ENCODE assay signal across 9 cellular contexts in genomic region chr17:63433746-63434591, GRCh38. TPM values are rescaled to one million over a fixed set of nuclear protein-coding genes. Genes with fewer than 3 reads are reported as not detected.
DNase-seq lines count a peak whose midpoint lies in the region; ATAC-seq and TF ChIP-seq lines count a peak whose summit lies in the region.
"Had no signal": no experiment of that assay in that cellular context is flagged by ENCODE, and none has a peak within 500 bp of the region (broad histone marks: within the 10 kb centered on the region; RNA-seq: fewer than 3 reads in every experiment).

No MANE protein-coding gene starts in this region.

- peaks cover 8 to 35% (median 28%) of the 10 kb centered on the region in 4 donors for H3K4me1 Mint-ChIP-seq in naive thymus-derived CD8-positive, alpha-beta T cell

- peak overlapping the region in 3 of 10 donors; percentile 34 to 59 (median 47) for H3K27ac Mint-ChIP-seq in naive thymus-derived CD8-positive, alpha-beta T cell

- peak overlapping the region in 3 of 10 donors; percentile 17 to 65 (median 19) for H3K4me3 Mint-ChIP-seq in naive thymus-derived CD8-positive, alpha-beta T cell

- TF ChIP-seq CTCF in AG04449 (IDR thresholded peaks at IDR 0.05; ENCODE audit: insufficient read depth, low read length, missing control alignments) (no peak), Loucy (conservative IDR thresholded peaks at IDR 0.05; ENCODE audit: low read length) (no peak)

- no peaks in the 10 kb centered on the region for H3K79me2 ChIP-seq in Loucy (ENCODE audit: insufficient read depth, low read length)

- no peaks in the 10 kb centered on the region for H4K20me1 ChIP-seq in Loucy (ENCODE audit: insufficient read depth, low read length, poor library complexity, severe bottlenecking)

- no peaks in the 10 kb centered on the region for H3K9me3 Mint-ChIP-seq in naive thymus-derived CD8-positive, alpha-beta T cell
- H3K9me3 Mint-ChIP-seq: stimulated activated naive CD8-positive, alpha-beta T cell treated with anti-CD3 and anti-CD28 coated beads, Interleukin-15, Interleukin-2, amounts not matched to agents 100 ng/mL and 50 ng/mL, for 24 hours had no signal

- POLR2A ChIA-PET in AG04449 (lab: Yijun Ruan, JAX), result interaction anchor here (0.8 to 1.3 kb wide), 4 partner anchors 27 to 188 kb away, joined by 3 to 5 read pairs (median 4); partner anchors contain the start of genes MAP3K3 and TACO1
- POLR2A ChIA-PET in naive thymus-derived CD8-positive, alpha-beta T cell (lab: Charles Lee), result interaction anchor here (1.1 to 1.6 kb wide), 3 partner anchors 8 to 261 kb away, joined by 3 to 6 read pairs (median 3); no protein-coding TSS in a partner anchor

- no peak for ATAC-seq in GM19467 (IDR thresholded peaks at IDR 0.05; ENCODE audit: unreplicated experiment)
- ATAC-seq in naive thymus-derived CD8-positive, alpha-beta T cell, result no peak

- H3K27me3 ChIP-seq in Loucy (ENCODE audit: insufficient read depth, low read length, poor library complexity, severe bottlenecking) (no peaks in the 10 kb centered on the region), mucosa of rectum (ENCODE audit: control insufficient read depth in 2 of 2, insufficient read depth in 2 of 2, low read length in 2 of 2) (no peaks in the 10 kb centered on the region)

- H3K27ac ChIP-seq in cingulate gyrus (ENCODE audit: low read depth, low read length) (peak overlapping the region; percentile 10), mucosa of rectum (ENCODE audit: low read depth in 2 of 2, low read length in 2 of 2) (peak overlapping the region; percentile 42 to 76)

- CTCF ChIA-PET in AG04449 (lab: Yijun Ruan, JAX), result interaction anchor here (0.8 to 15.7 kb wide), 7 partner anchors 8 to 176 kb away, joined by 3 to 398 read pairs (median 24); partner anchors contain the start of genes ACE and CYB561

- H3K9ac ChIP-seq in Loucy (ENCODE audit: low read depth, low read length, poor library complexity, severe bottlenecking) (peak overlapping the region; percentile 47), mucosa of rectum (ENCODE audit: low read depth in 1 of 2, low read length in 2 of 2) (peak overlapping the region; percentile 24 to 41)

- H3K36me3 Mint-ChIP-seq in naive thymus-derived CD8-positive, alpha-beta T cell, result no peaks in the 10 kb centered on the region

- H3K4me3 ChIP-seq in AG04449 (ENCODE audit: low read depth, low read length) (no peak overlapping the region; the same call in 1 of the 2 replicates), Loucy (ENCODE audit: low read length, poor library complexity, severe bottlenecking) (no peak overlapping the region), mucosa of rectum (ENCODE audit: low read length in 2 of 2) (no peak overlapping the region)

- H3K36me3 ChIP-seq in Loucy (ENCODE audit: insufficient read depth, low read length), result no peaks in the 10 kb centered on the region
- H3K36me3 ChIP-seq in mucosa of rectum (ENCODE audit: control insufficient read depth in 2 of 2, insufficient read depth in 2 of 2, low read length in 2 of 2), result peaks cover 0 to 5% of the 10 kb centered on the region in 2 donors

- no peaks in the 10 kb centered on the region for H3F3A ChIP-seq in Loucy (ENCODE audit: low read depth)

- H3K27me3 Mint-ChIP-seq in naive thymus-derived CD8-positive, alpha-beta T cell, result peaks cover 0 to 2% (median 0%) of the 10 kb centered on the region in 5 donors
- H3K27me3 Mint-ChIP-seq: stimulated activated naive CD8-positive, alpha-beta T cell treated with anti-CD3 and anti-CD28 coated beads, Interleukin-15, Interleukin-2, amounts not matched to agents 100 ng/mL and 50 ng/mL, for 24 hours had no signal

- H3K4me2 ChIP-seq in Loucy (ENCODE audit: low read depth, low read length, poor library complexity, severe bottlenecking), result peak overlapping the region; percentile 58

- no peak overlapping the region for H2AFZ ChIP-seq in Loucy (ENCODE audit: low read length)

- H3K9me2 ChIP-seq in Loucy (replicated peaks; ENCODE audit: low read depth, low read length), result no peaks in the 10 kb centered on the region

- H3K9me3 ChIP-seq in Loucy (ENCODE audit: insufficient read depth, low read depth, low read length) (no peaks in the 10 kb centered on the region), mucosa of rectum (ENCODE audit: control insufficient read depth in 2 of 2, low read length in 2 of 2) (no peaks in the 10 kb centered on the region)

- DNase-seq in AG04449 (ENCODE audit: low read depth, low spot score), result peak; percentile 85
- DNase-seq in stimulated activated CD8-positive, alpha-beta memory T cell treated with anti-CD3 and anti-CD28 coated beads, Interleukin-4, amount 100 ng/mL, for 48 hours, result no peak
- no peak for DNase-seq in naive thymus-derived CD8-positive, alpha-beta T cell
- no peak for DNase-seq in HuH-7.5 (ENCODE audit: low spot score)

- H3K4me1 ChIP-seq in Loucy (ENCODE audit: insufficient read depth, low read length, poor library complexity, severe bottlenecking) (peaks cover 54% of the 10 kb centered on the region), mucosa of rectum (ENCODE audit: control insufficient read depth in 2 of 2, insufficient read depth in 2 of 2, low read length in 2 of 2) (peaks cover 46 to 52% of the 10 kb centered on the region in 2 donors)

RNA-seq across cellular contexts. Expression of gene CYB561, which starts 12.1 kb away (rescaled TPM):
- total RNA-seq in naive thymus-derived CD8-positive, alpha-beta T cell, result 1 to 10 TPM; 6.0 to 6.3 TPM
- 10 to 100 TPM in 1 of 3 donors, 1 to 10 TPM in 2; 1.2 to 10.3 (median 3.0) TPM for polyA plus RNA-seq in naive thymus-derived CD8-positive, alpha-beta T cell

RNA-seq across cellular contexts. Expression of gene ACE, which starts 42.9 kb away (rescaled TPM):
- total RNA-seq in naive thymus-derived CD8-positive, alpha-beta T cell, result 1 to 10 TPM; 1.2 to 1.9 TPM
- under 1 TPM in 1 of 3 donors, not detected in 2; 0.15 TPM for polyA plus RNA-seq in naive thymus-derived CD8-positive, alpha-beta T cell
